ENCODE assay signal across 18 cellular contexts in genomic region chr4:187547281-187547680, GRCh38.
A peak's percentile ranks its signal among the peaks of the same experiment; 100 is the strongest.
DNase-seq lines count a peak whose midpoint lies in the region; ATAC-seq and TF ChIP-seq lines count a peak whose summit lies in the region.
"Had no signal": no experiment of that assay in that cellular context is flagged by ENCODE, and none has a peak within 500 bp of the region (broad histone marks: within the 10 kb centered on the region; RNA-seq: fewer than 3 reads in every experiment).

No MANE protein-coding gene starts in this region.

- no peak; the same call in 2 of the 3 replicates for ATAC-seq in SK-N-SH treated with all-trans-retinoic acid at 6 μM for 48 hours
- ATAC-seq: activated T-helper 17 cell treated with anti-CD3 and anti-CD28 coated beads, Interleukin-2, amount 50 U/mL, for 72 hours; T-helper 17 cell had no signal

- no peak for TF ChIP-seq EP300 in SK-N-SH (IDR thresholded peaks at IDR 0.05; ENCODE audit: borderline replicate concordance in 1 of 2, low read depth in 1 of 2, low read length in 1 of 2)

- TF ChIP-seq CTCF in SK-N-SH (IDR thresholded peaks at IDR 0.05), result no peak
- TF ChIP-seq CTCF in epithelial cell of proximal tubule (conservative IDR thresholded peaks at IDR 0.05; ENCODE audit: low read depth, low read length), result no peak

- H3K79me1 ChIP-seq in mesenchymal stem cell (replicated peaks; ENCODE audit: low read length, poor library complexity, severe bottlenecking), result no peaks in the 10 kb centered on the region

- no peak overlapping the region for H2BK12ac ChIP-seq in mesenchymal stem cell (ENCODE audit: low read length in 2 of 2)

- no peak overlapping the region for H2BK120ac ChIP-seq in mesenchymal stem cell (ENCODE audit: low read depth, low read length)

- no peak overlapping the region for H2AK5ac ChIP-seq in mesenchymal stem cell (ENCODE audit: low read length, severe bottlenecking)

- TF ChIP-seq RAD21 in SK-N-SH (IDR thresholded peaks at IDR 0.05; ENCODE audit: low read length), result no peak

- H3K4me1 ChIP-seq in SK-N-SH (ENCODE audit: control insufficient read depth in 1 of 2, insufficient read depth in 2 of 2, low read depth in 1 of 2, low read length in 1 of 2), result no peaks in the 10 kb centered on the region
- no peaks in the 10 kb centered on the region for H3K4me1 ChIP-seq in mesenchymal stem cell (ENCODE audit: control insufficient read depth, insufficient read depth, low read depth, low read length)

- H4K91ac ChIP-seq in mesenchymal stem cell (ENCODE audit: low read length), result no peak overlapping the region

- DNase-seq in SK-N-SH (no peak), epithelial cell of proximal tubule (ENCODE audit: low read depth) (peak; percentile 49), mesenchymal stem cell (no peak), NCI-H226 (no peak), NCI-H1436 treated with DMSO at 0.1 percent for 48 hours (lab: John Stamatoyannopoulos, UW) (no peak)
- no peak for DNase-seq in activated CD8-positive, alpha-beta memory T cell treated with anti-CD3 and anti-CD28 coated beads for 24 hours
- no peak for DNase-seq in stimulated activated CD4-positive, alpha-beta T cell treated with anti-CD3 and anti-CD28 coated beads, Interleukin-4, amount 100 ng/mL, for 24 hours
- DNase-seq: activated CD4-positive, alpha-beta T cell treated with anti-CD3 and anti-CD28 coated beads, Interleukin-2, amount 10 ng/mL, durations not matched to agents 7 days and 5 days; activated naive CD8-positive, alpha-beta T cell treated with anti-CD3 and anti-CD28 coated beads, Interleukin-2, amount 10 ng/mL, durations not matched to agents 7 days and 5 days; erythroblast; NCI-H1930; NCI-H345; PC-9; SIG-M5; T-helper 17 cell had no signal

- no peaks in the 10 kb centered on the region for H3F3A ChIP-seq in SK-N-SH (replicated peaks; ENCODE audit: insufficient read depth)

- no peak overlapping the region for H3K23ac ChIP-seq in mesenchymal stem cell (ENCODE audit: low read length in 2 of 2)

- H3K14ac ChIP-seq in mesenchymal stem cell (ENCODE audit: low read length in 2 of 2), result no peak overlapping the region

- H3K9ac ChIP-seq in SK-N-SH, result no peak overlapping the region
- H3K9ac ChIP-seq in mesenchymal stem cell (ENCODE audit: low read length), result peak overlapping the region; percentile 23

- no peaks in the 10 kb centered on the region for H3K79me2 ChIP-seq in SK-N-SH (ENCODE audit: insufficient read depth)

- no peak overlapping the region for H3K18ac ChIP-seq in mesenchymal stem cell (ENCODE audit: low read depth in 1 of 2, low read length in 2 of 2)

- H3K9me3 ChIP-seq in SK-N-SH (no peaks in the 10 kb centered on the region), mesenchymal stem cell (ENCODE audit: control insufficient read depth, low read length) (no peaks in the 10 kb centered on the region)

- no peak overlapping the region for H3K4ac ChIP-seq in mesenchymal stem cell (ENCODE audit: low read depth in 1 of 2, low read length in 2 of 2)

- POLR2A ChIA-PET in SK-N-SH (lab: Yijun Ruan, JAX), result no interaction called here

- peak overlapping the region in 1 of 2 experiments; percentile 9; a peak in 2 of 4 replicates for H3K4me3 ChIP-seq in SK-N-SH (ENCODE audit: low read depth in 2 of 2, low read length in 1 of 2)
- H3K4me3 ChIP-seq in epithelial cell of proximal tubule (ENCODE audit: low read depth, low read length), result peak overlapping the region; percentile 9
- peak overlapping the region in 1 of 2 experiments; percentile 1 for H3K4me3 ChIP-seq in mesenchymal stem cell (ENCODE audit: insufficient read depth in 1 of 2, low read depth in 1 of 2, low read length in 2 of 2)
- H3K4me3 ChIP-seq: PC-9 had no signal

- H3K4me2 ChIP-seq in SK-N-SH, result peak overlapping the region; percentile 51
- H3K4me2 ChIP-seq in mesenchymal stem cell (ENCODE audit: low read length, poor library complexity, severe bottlenecking), result no peak overlapping the region
- H3K4me2 ChIP-seq: PC-9 had no signal

- H3K27me3 ChIP-seq in SK-N-SH (ENCODE audit: insufficient read depth) (no peaks in the 10 kb centered on the region), mesenchymal stem cell (ENCODE audit: control insufficient read depth in 1 of 2, insufficient read depth in 1 of 2, low read length in 2 of 2) (no peaks in the 10 kb centered on the region)

- H3K27ac ChIP-seq in SK-N-SH (ENCODE audit: low read depth in 2 of 2, low read length in 1 of 2), result peak overlapping the region in 1 of 2 experiments; percentile 2; a peak in 1 of 4 replicates
- H3K27ac ChIP-seq in mesenchymal stem cell (ENCODE audit: low read length, poor library complexity, severe bottlenecking), result peak overlapping the region; percentile 79
- H3K27ac ChIP-seq: 22Rv1, PC-9 had no signal

- CTCF ChIA-PET in SK-N-SH (lab: Yijun Ruan, JAX), result no interaction called here

- H4K20me1 ChIP-seq in SK-N-SH (ENCODE audit: insufficient read depth), result no peaks in the 10 kb centered on the region

- H2AFZ ChIP-seq in SK-N-SH (ENCODE audit: low read depth) (peak overlapping the region; percentile 43), mesenchymal stem cell (ENCODE audit: low read depth, low read length) (no peak overlapping the region)
- H2AFZ ChIP-seq: PC-9 had no signal

- WGBS in SK-N-SH (ENCODE audit: low lambda C conversion rate), result 9% methylated on average over 6 of the region's 6 CpGs
- 86% methylated on average over 6 of the region's 6 CpGs for WGBS in mesenchymal stem cell

- no peak overlapping the region for H2BK5ac ChIP-seq in mesenchymal stem cell (ENCODE audit: low read depth, low read length, poor library complexity, severe bottlenecking)

- H2BK15ac ChIP-seq in mesenchymal stem cell (ENCODE audit: low read depth, poor library complexity, severe bottlenecking), result no peak overlapping the region

- no peaks in the 10 kb centered on the region for H3K36me3 ChIP-seq in SK-N-SH (replicated peaks in 1 of 2; ENCODE audit: control insufficient read depth in 1 of 2, insufficient read depth in 2 of 2, low read length in 1 of 2)
- H3K36me3 ChIP-seq in mesenchymal stem cell (ENCODE audit: control insufficient read depth in 1 of 2, insufficient read depth in 2 of 2, low read depth in 1 of 2, low read length in 2 of 2), result no peaks in the 10 kb centered on the region

- H3K9me2 ChIP-seq in SK-N-SH, result no peaks in the 10 kb centered on the region

- H4K8ac ChIP-seq in mesenchymal stem cell (ENCODE audit: low read length), result no peak overlapping the region

TF ChIP-seq in SK-N-SH, 30 proteins besides CTCF, POLR2A, EP300 and RAD21 (continues in another document):
- TF ChIP-seq TCF12 (IDR thresholded peaks at IDR 0.05) (no peak), MEF2A (IDR thresholded peaks at IDR 0.05; ENCODE audit: borderline replicate concordance, low read depth) (no peak), TAF1 (IDR thresholded peaks at IDR 0.05; ENCODE audit: borderline replicate concordance, low read depth, low read length) (no peak), RFX5 (IDR thresholded peaks at IDR 0.05; ENCODE audit: low read length) (no peak), USF2 (IDR thresholded peaks at IDR 0.05; ENCODE audit: borderline replicate concordance, low read depth, low read length) (no peak), NRF1 (IDR thresholded peaks at IDR 0.05; ENCODE audit: low read depth, low read length) (no peak)

TF ChIP-seq in SK-N-SH treated with all-trans-retinoic acid at 6 μM for 48 hours, 23 proteins besides CTCF, POLR2A, EP300 and RAD21:
- no peak for TF ChIP-seq ZFP3 (CRISPR knock-in tag; IDR thresholded peaks at IDR 0.05)
- TF ChIP-seq ZFP30 (CRISPR knock-in tag; IDR thresholded peaks at IDR 0.05), result no peak
- TF ChIP-seq ZC3H10 (CRISPR knock-in tag; IDR thresholded peaks at IDR 0.05), result no peak
- no peak for TF ChIP-seq CREB5 (CRISPR knock-in tag; IDR thresholded peaks at IDR 0.05; ENCODE audit: low read depth)
- TF ChIP-seq CSDC2 (CRISPR knock-in tag; IDR thresholded peaks at IDR 0.05), result no peak
- TF ChIP-seq PPARA (CRISPR knock-in tag; IDR thresholded peaks at IDR 0.05; ENCODE audit: borderline replicate concordance), result no peak
- TF ChIP-seq TSHZ2 (CRISPR knock-in tag; IDR thresholded peaks at IDR 0.05), result no peak
- no peak for TF ChIP-seq GLIS3 (CRISPR knock-in tag; IDR thresholded peaks at IDR 0.05)
- no peak for TF ChIP-seq TCF4 (CRISPR knock-in tag; IDR thresholded peaks at IDR 0.05; ENCODE audit: borderline replicate concordance)
- no peak for TF ChIP-seq BACH2 (CRISPR knock-in tag; IDR thresholded peaks at IDR 0.05; ENCODE audit: borderline replicate concordance)
- TF ChIP-seq OSR1 (CRISPR knock-in tag; IDR thresholded peaks at IDR 0.05), result no peak
